1 cellular context compared by ENCODE assay signal in the genomic region with DNA sequence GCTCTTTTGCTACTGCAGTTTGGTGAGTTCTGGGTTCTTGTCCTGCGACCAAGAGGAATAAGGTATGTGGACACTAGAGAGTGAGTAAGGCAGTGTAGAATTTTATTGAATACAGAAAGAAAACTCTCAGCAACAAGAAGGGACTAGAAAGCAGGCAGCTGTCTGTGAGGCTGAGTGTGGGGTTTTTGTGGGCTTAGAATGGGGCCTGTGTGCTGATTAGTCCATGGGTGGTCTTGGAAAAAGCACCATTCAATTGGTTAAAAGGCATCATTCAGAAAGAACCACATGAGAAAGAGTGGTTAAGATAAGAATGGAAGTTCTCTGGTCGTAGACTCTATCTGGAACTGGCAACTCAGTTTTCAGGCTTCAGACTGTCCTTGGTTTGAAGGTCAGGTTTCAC.
TF ChIP-seq lines count a peak whose summit lies in the region.

No MANE protein-coding gene starts in this region.

TF ChIP-seq in GM23338, 12 proteins besides CTCF, POLR2A, EP300 and RAD21 (continued from another document):
- TF ChIP-seq, protein P1, sequence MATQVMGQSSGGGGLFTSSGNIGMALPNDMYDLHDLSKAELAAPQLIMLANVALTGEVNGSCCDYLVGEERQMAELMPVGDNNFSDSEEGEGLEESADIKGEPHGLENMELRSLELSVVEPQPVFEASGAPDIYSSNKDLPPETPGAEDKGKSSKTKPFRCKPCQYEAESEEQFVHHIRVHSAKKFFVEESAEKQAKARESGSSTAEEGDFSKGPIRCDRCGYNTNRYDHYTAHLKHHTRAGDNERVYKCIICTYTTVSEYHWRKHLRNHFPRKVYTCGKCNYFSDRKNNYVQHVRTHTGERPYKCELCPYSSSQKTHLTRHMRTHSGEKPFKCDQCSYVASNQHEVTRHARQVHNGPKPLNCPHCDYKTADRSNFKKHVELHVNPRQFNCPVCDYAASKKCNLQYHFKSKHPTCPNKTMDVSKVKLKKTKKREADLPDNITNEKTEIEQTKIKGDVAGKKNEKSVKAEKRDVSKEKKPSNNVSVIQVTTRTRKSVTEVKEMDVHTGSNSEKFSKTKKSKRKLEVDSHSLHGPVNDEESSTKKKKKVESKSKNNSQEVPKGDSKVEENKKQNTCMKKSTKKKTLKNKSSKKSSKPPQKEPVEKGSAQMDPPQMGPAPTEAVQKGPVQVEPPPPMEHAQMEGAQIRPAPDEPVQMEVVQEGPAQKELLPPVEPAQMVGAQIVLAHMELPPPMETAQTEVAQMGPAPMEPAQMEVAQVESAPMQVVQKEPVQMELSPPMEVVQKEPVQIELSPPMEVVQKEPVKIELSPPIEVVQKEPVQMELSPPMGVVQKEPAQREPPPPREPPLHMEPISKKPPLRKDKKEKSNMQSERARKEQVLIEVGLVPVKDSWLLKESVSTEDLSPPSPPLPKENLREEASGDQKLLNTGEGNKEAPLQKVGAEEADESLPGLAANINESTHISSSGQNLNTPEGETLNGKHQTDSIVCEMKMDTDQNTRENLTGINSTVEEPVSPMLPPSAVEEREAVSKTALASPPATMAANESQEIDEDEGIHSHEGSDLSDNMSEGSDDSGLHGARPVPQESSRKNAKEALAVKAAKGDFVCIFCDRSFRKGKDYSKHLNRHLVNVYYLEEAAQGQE (IDR thresholded peaks at IDR 0.05; ENCODE audit: unreplicated experiment): no peak
TF ChIP-seq in GM23338: peak in this region for 0.
